1 cellular context compared by ENCODE assay signal in the genomic region with DNA sequence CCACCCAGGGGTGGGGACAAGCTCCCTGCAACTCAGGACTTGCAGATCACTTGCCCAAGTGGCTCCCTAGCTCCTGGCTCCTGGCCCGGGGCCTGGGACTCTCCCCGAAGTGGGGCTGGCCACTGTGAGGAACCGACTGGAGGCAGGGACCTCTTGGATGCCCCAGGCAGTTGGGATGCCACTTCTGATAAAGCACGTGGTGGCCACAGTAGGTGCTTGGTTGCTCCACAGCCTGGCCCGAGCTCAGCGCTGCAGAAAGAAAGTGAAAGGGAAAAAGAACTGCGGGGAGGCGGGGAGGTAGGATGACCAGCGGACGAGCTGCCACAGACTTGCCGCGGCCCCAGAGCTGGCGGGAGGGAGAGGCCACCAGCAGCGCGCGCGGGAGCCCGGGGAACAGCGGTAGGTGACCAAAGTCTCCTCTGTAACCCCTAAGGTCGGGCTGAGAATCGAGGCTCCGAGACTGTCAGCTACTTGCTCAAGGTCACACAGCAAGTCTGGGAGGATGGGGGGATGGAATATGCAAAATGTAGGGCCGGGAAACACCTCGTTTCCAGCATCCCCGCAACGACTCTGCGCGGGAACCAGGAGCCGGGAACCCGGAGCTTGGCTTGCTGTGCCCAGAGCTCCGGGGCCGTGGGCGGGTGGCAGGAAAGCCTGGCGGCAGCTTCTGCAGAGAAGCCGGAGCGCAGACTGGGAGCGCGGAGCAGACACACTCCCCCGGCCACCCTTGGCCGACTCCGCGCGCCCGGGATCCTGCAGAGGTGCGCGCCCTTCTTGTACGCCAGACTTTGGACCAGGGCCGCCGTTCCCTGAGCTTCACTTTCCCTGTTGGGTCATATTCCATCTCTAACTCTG.
TF ChIP-seq lines count a peak whose summit lies in the region.

No MANE protein-coding gene starts in this region.

TF ChIP-seq in GM12878, 131 proteins besides CTCF, POLR2A, EP300 and RAD21 (continues in another document):
- TF ChIP-seq YY1 (IDR thresholded peaks at IDR 0.05; ENCODE audit: low read depth, low read length) (no peak), SMARCA5 (IDR thresholded peaks at IDR 0.05) (peak; percentile 89), MYB (IDR thresholded peaks at IDR 0.05; ENCODE audit: borderline replicate concordance, low read depth, low read length) (no peak), RCOR1 (conservative IDR thresholded peaks at IDR 0.05; ENCODE audit: low read depth, low read length) (no peak), FOXM1 (IDR thresholded peaks at IDR 0.05; ENCODE audit: low read depth, low read length) (no peak), NFIC (IDR thresholded peaks at IDR 0.05; ENCODE audit: low read depth, low read length) (no peak), FOXK2 (IDR thresholded peaks at IDR 0.05) (peak; percentile 13; the same call in 1 of the 2 replicates), RELA (IDR thresholded peaks at IDR 0.05; ENCODE audit: borderline replicate concordance, partially characterized antibody) (no peak), JUNB (IDR thresholded peaks at IDR 0.05) (no peak), NRF1 (conservative IDR thresholded peaks at IDR 0.05; ENCODE audit: low read depth, low read length) (no peak), MXI1 (IDR thresholded peaks at IDR 0.05; ENCODE audit: low read depth, low read length) (peak; percentile 89), TAF1 (IDR thresholded peaks at IDR 0.05; ENCODE audit: borderline replicate concordance, low read depth, low read length) (peak; percentile 51), ZNF384 (IDR thresholded peaks at IDR 0.05; ENCODE audit: borderline replicate concordance, low read depth, low read length) (no peak), BHLHE40 (IDR thresholded peaks at IDR 0.05; ENCODE audit: borderline replicate concordance in 1 of 2, low read depth in 2 of 2, low read length in 1 of 2) (peak; percentile 22 to 52; a peak in 1 of 4 replicates), CREB1 (IDR thresholded peaks at IDR 0.05; ENCODE audit: low read depth) (no peak), DPF2 (IDR thresholded peaks at IDR 0.05) (peak; percentile 69; the same call in 1 of the 2 replicates), YBX1 (IDR thresholded peaks at IDR 0.05) (no peak), ASH2L (IDR thresholded peaks at IDR 0.05; ENCODE audit: borderline replicate concordance, low read depth) (peak; percentile 51; the same call in 1 of the 2 replicates), MEF2B (IDR thresholded peaks at IDR 0.05; ENCODE audit: partially characterized antibody, poor library complexity, severe bottlenecking) (peak; percentile 19)
- TF ChIP-seq, protein P1, sequence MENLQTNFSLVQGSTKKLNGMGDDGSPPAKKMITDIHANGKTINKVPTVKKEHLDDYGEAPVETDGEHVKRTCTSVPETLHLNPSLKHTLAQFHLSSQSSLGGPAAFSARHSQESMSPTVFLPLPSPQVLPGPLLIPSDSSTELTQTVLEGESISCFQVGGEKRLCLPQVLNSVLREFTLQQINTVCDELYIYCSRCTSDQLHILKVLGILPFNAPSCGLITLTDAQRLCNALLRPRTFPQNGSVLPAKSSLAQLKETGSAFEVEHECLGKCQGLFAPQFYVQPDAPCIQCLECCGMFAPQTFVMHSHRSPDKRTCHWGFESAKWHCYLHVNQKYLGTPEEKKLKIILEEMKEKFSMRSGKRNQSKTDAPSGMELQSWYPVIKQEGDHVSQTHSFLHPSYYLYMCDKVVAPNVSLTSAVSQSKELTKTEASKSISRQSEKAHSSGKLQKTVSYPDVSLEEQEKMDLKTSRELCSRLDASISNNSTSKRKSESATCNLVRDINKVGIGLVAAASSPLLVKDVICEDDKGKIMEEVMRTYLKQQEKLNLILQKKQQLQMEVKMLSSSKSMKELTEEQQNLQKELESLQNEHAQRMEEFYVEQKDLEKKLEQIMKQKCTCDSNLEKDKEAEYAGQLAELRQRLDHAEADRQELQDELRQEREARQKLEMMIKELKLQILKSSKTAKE (IDR thresholded peaks at IDR 0.05; ENCODE audit: low read depth, poor library complexity, severe bottlenecking), result no peak
- TF ChIP-seq, protein P2, sequence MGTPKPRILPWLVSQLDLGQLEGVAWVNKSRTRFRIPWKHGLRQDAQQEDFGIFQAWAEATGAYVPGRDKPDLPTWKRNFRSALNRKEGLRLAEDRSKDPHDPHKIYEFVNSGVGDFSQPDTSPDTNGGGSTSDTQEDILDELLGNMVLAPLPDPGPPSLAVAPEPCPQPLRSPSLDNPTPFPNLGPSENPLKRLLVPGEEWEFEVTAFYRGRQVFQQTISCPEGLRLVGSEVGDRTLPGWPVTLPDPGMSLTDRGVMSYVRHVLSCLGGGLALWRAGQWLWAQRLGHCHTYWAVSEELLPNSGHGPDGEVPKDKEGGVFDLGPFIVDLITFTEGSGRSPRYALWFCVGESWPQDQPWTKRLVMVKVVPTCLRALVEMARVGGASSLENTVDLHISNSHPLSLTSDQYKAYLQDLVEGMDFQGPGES (IDR thresholded peaks at IDR 0.05), result no peak
- TF ChIP-seq, protein P3, sequence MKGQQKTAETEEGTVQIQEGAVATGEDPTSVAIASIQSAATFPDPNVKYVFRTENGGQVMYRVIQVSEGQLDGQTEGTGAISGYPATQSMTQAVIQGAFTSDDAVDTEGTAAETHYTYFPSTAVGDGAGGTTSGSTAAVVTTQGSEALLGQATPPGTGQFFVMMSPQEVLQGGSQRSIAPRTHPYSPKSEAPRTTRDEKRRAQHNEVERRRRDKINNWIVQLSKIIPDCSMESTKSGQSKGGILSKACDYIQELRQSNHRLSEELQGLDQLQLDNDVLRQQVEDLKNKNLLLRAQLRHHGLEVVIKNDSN (IDR thresholded peaks at IDR 0.05; ENCODE audit: borderline replicate concordance, extremely low read length, insufficient read depth, low read depth, low read length), result peak; percentile 4
- TF ChIP-seq, protein P4, sequence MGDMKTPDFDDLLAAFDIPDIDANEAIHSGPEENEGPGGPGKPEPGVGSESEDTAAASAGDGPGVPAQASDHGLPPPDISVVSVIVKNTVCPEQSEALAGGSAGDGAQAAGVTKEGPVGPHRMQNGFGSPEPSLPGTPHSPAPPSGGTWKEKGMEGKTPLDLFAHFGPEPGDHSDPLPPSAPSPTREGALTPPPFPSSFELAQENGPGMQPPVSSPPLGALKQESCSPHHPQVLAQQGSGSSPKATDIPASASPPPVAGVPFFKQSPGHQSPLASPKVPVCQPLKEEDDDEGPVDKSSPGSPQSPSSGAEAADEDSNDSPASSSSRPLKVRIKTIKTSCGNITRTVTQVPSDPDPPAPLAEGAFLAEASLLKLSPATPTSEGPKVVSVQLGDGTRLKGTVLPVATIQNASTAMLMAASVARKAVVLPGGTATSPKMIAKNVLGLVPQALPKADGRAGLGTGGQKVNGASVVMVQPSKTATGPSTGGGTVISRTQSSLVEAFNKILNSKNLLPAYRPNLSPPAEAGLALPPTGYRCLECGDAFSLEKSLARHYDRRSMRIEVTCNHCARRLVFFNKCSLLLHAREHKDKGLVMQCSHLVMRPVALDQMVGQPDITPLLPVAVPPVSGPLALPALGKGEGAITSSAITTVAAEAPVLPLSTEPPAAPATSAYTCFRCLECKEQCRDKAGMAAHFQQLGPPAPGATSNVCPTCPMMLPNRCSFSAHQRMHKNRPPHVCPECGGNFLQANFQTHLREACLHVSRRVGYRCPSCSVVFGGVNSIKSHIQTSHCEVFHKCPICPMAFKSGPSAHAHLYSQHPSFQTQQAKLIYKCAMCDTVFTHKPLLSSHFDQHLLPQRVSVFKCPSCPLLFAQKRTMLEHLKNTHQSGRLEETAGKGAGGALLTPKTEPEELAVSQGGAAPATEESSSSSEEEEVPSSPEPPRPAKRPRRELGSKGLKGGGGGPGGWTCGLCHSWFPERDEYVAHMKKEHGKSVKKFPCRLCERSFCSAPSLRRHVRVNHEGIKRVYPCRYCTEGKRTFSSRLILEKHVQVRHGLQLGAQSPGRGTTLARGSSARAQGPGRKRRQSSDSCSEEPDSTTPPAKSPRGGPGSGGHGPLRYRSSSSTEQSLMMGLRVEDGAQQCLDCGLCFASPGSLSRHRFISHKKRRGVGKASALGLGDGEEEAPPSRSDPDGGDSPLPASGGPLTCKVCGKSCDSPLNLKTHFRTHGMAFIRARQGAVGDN (IDR thresholded peaks at IDR 0.05), result peak; percentile 15; the same call in 1 of the 2 replicates
- TF ChIP-seq, protein P5, sequence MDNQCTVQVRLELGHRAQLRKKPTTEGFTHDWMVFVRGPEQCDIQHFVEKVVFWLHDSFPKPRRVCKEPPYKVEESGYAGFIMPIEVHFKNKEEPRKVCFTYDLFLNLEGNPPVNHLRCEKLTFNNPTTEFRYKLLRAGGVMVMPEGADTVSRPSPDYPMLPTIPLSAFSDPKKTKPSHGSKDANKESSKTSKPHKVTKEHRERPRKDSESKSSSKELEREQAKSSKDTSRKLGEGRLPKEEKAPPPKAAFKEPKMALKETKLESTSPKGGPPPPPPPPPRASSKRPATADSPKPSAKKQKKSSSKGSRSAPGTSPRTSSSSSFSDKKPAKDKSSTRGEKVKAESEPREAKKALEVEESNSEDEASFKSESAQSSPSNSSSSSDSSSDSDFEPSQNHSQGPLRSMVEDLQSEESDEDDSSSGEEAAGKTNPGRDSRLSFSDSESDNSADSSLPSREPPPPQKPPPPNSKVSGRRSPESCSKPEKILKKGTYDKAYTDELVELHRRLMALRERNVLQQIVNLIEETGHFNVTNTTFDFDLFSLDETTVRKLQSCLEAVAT (IDR thresholded peaks at IDR 0.05), result peak; percentile 63
- TF ChIP-seq, protein P6, sequence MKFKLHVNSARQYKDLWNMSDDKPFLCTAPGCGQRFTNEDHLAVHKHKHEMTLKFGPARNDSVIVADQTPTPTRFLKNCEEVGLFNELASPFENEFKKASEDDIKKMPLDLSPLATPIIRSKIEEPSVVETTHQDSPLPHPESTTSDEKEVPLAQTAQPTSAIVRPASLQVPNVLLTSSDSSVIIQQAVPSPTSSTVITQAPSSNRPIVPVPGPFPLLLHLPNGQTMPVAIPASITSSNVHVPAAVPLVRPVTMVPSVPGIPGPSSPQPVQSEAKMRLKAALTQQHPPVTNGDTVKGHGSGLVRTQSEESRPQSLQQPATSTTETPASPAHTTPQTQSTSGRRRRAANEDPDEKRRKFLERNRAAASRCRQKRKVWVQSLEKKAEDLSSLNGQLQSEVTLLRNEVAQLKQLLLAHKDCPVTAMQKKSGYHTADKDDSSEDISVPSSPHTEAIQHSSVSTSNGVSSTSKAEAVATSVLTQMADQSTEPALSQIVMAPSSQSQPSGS (IDR thresholded peaks at IDR 0.05; ENCODE audit: low read length), result no peak
- TF ChIP-seq, protein P7, sequence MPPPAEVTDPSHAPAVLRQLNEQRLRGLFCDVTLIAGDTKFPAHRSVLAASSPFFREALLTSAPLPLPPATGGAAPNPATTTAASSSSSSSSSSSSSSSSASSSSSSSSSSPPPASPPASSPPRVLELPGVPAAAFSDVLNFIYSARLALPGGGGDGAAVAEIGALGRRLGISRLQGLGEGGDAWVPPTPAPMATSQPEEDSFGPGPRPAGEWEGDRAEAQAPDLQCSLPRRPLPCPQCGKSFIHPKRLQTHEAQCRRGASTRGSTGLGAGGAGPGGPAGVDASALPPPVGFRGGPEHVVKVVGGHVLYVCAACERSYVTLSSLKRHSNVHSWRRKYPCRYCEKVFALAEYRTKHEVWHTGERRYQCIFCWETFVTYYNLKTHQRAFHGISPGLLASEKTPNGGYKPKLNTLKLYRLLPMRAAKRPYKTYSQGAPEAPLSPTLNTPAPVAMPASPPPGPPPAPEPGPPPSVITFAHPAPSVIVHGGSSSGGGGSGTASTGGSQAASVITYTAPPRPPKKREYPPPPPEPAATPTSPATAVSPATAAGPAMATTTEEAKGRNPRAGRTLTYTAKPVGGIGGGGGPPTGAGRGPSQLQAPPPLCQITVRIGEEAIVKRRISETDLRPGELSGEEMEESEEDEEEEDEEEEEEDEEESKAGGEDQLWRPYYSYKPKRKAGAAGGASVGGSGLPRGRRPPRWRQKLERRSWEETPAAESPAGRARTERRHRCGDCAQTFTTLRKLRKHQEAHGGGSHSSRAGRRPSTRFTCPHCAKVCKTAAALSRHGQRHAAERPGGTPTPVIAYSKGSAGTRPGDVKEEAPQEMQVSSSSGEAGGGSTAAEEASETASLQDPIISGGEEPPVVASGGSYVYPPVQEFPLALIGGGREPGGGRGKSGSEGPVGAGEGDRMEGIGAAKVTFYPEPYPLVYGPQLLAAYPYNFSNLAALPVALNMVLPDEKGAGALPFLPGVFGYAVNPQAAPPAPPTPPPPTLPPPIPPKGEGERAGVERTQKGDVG (CRISPR knock-in tag; IDR thresholded peaks at IDR 0.05), result no peak
- TF ChIP-seq, protein P8, sequence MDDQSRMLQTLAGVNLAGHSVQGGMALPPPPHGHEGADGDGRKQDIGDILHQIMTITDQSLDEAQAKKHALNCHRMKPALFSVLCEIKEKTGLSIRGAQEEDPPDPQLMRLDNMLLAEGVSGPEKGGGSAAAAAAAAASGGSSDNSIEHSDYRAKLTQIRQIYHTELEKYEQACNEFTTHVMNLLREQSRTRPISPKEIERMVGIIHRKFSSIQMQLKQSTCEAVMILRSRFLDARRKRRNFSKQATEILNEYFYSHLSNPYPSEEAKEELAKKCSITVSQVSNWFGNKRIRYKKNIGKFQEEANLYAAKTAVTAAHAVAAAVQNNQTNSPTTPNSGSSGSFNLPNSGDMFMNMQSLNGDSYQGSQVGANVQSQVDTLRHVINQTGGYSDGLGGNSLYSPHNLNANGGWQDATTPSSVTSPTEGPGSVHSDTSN (IDR thresholded peaks at IDR 0.05; ENCODE audit: insufficient replicate concordance, low read depth, low read length), result no peak
- TF ChIP-seq, protein P9, sequence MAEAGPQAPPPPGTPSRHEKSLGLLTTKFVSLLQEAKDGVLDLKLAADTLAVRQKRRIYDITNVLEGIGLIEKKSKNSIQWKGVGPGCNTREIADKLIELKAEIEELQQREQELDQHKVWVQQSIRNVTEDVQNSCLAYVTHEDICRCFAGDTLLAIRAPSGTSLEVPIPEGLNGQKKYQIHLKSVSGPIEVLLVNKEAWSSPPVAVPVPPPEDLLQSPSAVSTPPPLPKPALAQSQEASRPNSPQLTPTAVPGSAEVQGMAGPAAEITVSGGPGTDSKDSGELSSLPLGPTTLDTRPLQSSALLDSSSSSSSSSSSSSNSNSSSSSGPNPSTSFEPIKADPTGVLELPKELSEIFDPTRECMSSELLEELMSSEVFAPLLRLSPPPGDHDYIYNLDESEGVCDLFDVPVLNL (IDR thresholded peaks at IDR 0.05; ENCODE audit: low read depth, low read length), result no peak
